17 cellular contexts compared by ENCODE assay signal in genomic region chr3:156304406-156304805, GRCh38.
DNase-seq lines count a peak whose midpoint lies in the region; ATAC-seq and TF ChIP-seq lines count a peak whose summit lies in the region.
"Had no signal": no experiment of that assay in that cellular context is flagged by ENCODE, and none has a peak within 500 bp of the region (broad histone marks: within the 10 kb centered on the region; RNA-seq: fewer than 3 reads in every experiment).

No MANE protein-coding gene starts in this region.

- ATAC-seq in thoracic aorta (ENCODE audit: insufficient number of reproducible peaks, low FRiP score, low read depth) = peak; percentile 53

- TF ChIP-seq POLR2A in breast epithelium (IDR thresholded peaks at IDR 0.05) = no peak

- intact Hi-C loops in breast epithelium (cut with DNase I; ENCODE audit: low total_unique reads) (no loop called here), MCF 10A (cut with micrococcal nuclease) (no loop called here), ascending aorta (cut with DNase I) (loop anchor here (5.0 to 10.0 kb wide), 3 partner anchors 152 to 780 kb away; no protein-coding TSS in a partner anchor)
- intact Hi-C loops in activated T-helper 2 cell treated with anti-CD3 and anti-CD28 coated beads, Interferon-gamma antibody, Interleukin-2, Interleukin-4, amounts not matched to agents 10 μg/mL and 5 μg/mL and 100 μg/mL, durations not matched to agents 14 hours and 24 hours and 36 hours (cut with micrococcal nuclease) = no loop called here

- H3K4me1 ChIP-seq in breast epithelium (no peaks in the 10 kb centered on the region), ascending aorta (peaks cover under 1 to 45% of the 10 kb centered on the region in 2 donors), thoracic aorta (ENCODE audit: control insufficient read depth in 1 of 2, low read depth in 2 of 2) (peaks cover 37 to 79% of the 10 kb centered on the region in 2 donors)
- H3K4me1 ChIP-seq: parathyroid adenoma, Peyer's patch had no signal

- TF ChIP-seq CTCF in breast epithelium (IDR thresholded peaks at IDR 0.05) (no peak), MCF 10A (IDR thresholded peaks at IDR 0.05; ENCODE audit: unreplicated experiment) (no peak), ascending aorta (IDR thresholded peaks at IDR 0.05) (no peak), thoracic aorta (IDR thresholded peaks at IDR 0.05) (no peak)

- no peaks in the 10 kb centered on the region for H3K9me3 Mint-ChIP-seq in MCF 10A (ENCODE audit: unreplicated experiment)
- H3K9me3 Mint-ChIP-seq in activated T-helper 2 cell treated with anti-CD3 and anti-CD28 coated beads, Interferon-gamma antibody, Interleukin-2, Interleukin-4, amounts not matched to agents 10 μg/mL and 5 μg/mL and 100 μg/mL, durations not matched to agents 14 hours and 24 hours and 36 hours = no peaks in the 10 kb centered on the region
- H3K9me3 Mint-ChIP-seq: central memory CD8-positive, alpha-beta T cell had no signal

- H3K36me3 ChIP-seq in breast epithelium (no peaks in the 10 kb centered on the region), ascending aorta (no peaks in the 10 kb centered on the region), thoracic aorta (no peaks in the 10 kb centered on the region)
- H3K36me3 ChIP-seq: Peyer's patch had no signal

- H3K27me3 Mint-ChIP-seq in MCF 10A (ENCODE audit: insufficient read depth, unreplicated experiment) = peaks cover 10% of the 10 kb centered on the region
- peaks cover 10% of the 10 kb centered on the region for H3K27me3 Mint-ChIP-seq in activated T-helper 2 cell treated with anti-CD3 and anti-CD28 coated beads, Interferon-gamma antibody, Interleukin-2, Interleukin-4, amounts not matched to agents 10 μg/mL and 5 μg/mL and 100 μg/mL, durations not matched to agents 14 hours and 24 hours and 36 hours (ENCODE audit: low read depth)

- H3K36me3 Mint-ChIP-seq in MCF 10A (ENCODE audit: insufficient read depth, unreplicated experiment) = no peaks in the 10 kb centered on the region
- no peaks in the 10 kb centered on the region for H3K36me3 Mint-ChIP-seq in activated T-helper 2 cell treated with anti-CD3 and anti-CD28 coated beads, Interferon-gamma antibody, Interleukin-2, Interleukin-4, amounts not matched to agents 10 μg/mL and 5 μg/mL and 100 μg/mL, durations not matched to agents 14 hours and 24 hours and 36 hours (ENCODE audit: low read depth)

- peaks cover 9% of the 10 kb centered on the region for H3K4me1 Mint-ChIP-seq in MCF 10A (ENCODE audit: insufficient read depth, unreplicated experiment)
- H3K4me1 Mint-ChIP-seq in activated T-helper 2 cell treated with anti-CD3 and anti-CD28 coated beads, Interferon-gamma antibody, Interleukin-2, Interleukin-4, amounts not matched to agents 10 μg/mL and 5 μg/mL and 100 μg/mL, durations not matched to agents 14 hours and 24 hours and 36 hours (ENCODE audit: low read depth) = no peaks in the 10 kb centered on the region
- H3K4me1 Mint-ChIP-seq: central memory CD8-positive, alpha-beta T cell had no signal

- POLR2A ChIA-PET in MCF 10A (lab: Yijun Ruan, JAX) = no interaction called here

- no peak overlapping the region for H3K27ac Mint-ChIP-seq in MCF 10A (ENCODE audit: low read depth, unreplicated experiment)
- no peak overlapping the region for H3K27ac Mint-ChIP-seq in activated T-helper 2 cell treated with anti-CD3 and anti-CD28 coated beads, Interferon-gamma antibody, Interleukin-2, Interleukin-4, amounts not matched to agents 10 μg/mL and 5 μg/mL and 100 μg/mL, durations not matched to agents 14 hours and 24 hours and 36 hours

- no peaks in the 10 kb centered on the region for H3K9me3 ChIP-seq in breast epithelium
- H3K9me3 ChIP-seq in ascending aorta = no peaks in the 10 kb centered on the region
- no peaks in the 10 kb centered on the region for H3K9me3 ChIP-seq in thoracic aorta
- H3K9me3 ChIP-seq: Peyer's patch had no signal

- DNase-seq in breast epithelium (ENCODE audit: low spot score in 2 of 2) = peak in 1 of 2 donors; percentile 59
- DNase-seq in MCF 10A (ENCODE audit: unreplicated experiment) = no peak
- no peak for DNase-seq in ascending aorta (ENCODE audit: low spot score in 2 of 2)
- DNase-seq in fibroblast of peridontal ligament (ENCODE audit: extremely low read depth) = peak; percentile 53
- no peak for DNase-seq in thoracic aorta (ENCODE audit: low spot score)
- DNase-seq in activated naive CD4-positive, alpha-beta T cell (lab: John Stamatoyannopoulos, UW) = no peak
- no peak for DNase-seq in OCI-M1 (lab: John Stamatoyannopoulos, UW)
- DNase-seq in activated T-helper 2 cell treated with anti-CD3 and anti-CD28 coated beads, Interferon-gamma antibody, Interleukin-2, Interleukin-4, amounts not matched to agents 10 μg/mL and 5 μg/mL and 100 μg/mL, durations not matched to agents 14 hours and 24 hours and 36 hours (ENCODE audit: low spot score) = no peak
- DNase-seq: activated CD4-positive, CD25-positive, alpha-beta regulatory T cell treated with anti-CD3 and anti-CD28 coated beads, Interleukin-2, amount 50 U/mL, for 72 hours; MM.1S; NCI-H1930; NCI-H526; Peyer's patch; T-helper 1 cell had no signal

- H3K27me3 ChIP-seq in breast epithelium (no peaks in the 10 kb centered on the region), ascending aorta (no peaks in the 10 kb centered on the region), thoracic aorta (replicated peaks; ENCODE audit: insufficient read depth) (no peaks in the 10 kb centered on the region)
- H3K27me3 ChIP-seq: Peyer's patch had no signal

- H3K4me3 Mint-ChIP-seq in MCF 10A (ENCODE audit: unreplicated experiment) = no peak overlapping the region
- no peak overlapping the region for H3K4me3 Mint-ChIP-seq in activated T-helper 2 cell treated with anti-CD3 and anti-CD28 coated beads, Interferon-gamma antibody, Interleukin-2, Interleukin-4, amounts not matched to agents 10 μg/mL and 5 μg/mL and 100 μg/mL, durations not matched to agents 14 hours and 24 hours and 36 hours (ENCODE audit: low read depth)
- H3K4me3 Mint-ChIP-seq: central memory CD8-positive, alpha-beta T cell had no signal

- CTCF ChIA-PET in MCF 10A (lab: Yijun Ruan, JAX) = no interaction called here

- H3K27ac ChIP-seq in breast epithelium = peak overlapping the region; percentile 7 to 22
- peak overlapping the region; percentile 56 to 77 for H3K27ac ChIP-seq in ascending aorta
- peak overlapping the region in 1 of 2 donors; percentile 73 for H3K27ac ChIP-seq in thoracic aorta
- H3K27ac ChIP-seq: 22Rv1, parathyroid adenoma, Peyer's patch had no signal

- BruUV-seq in MCF 10A (replicated peaks; lab: Mats Ljungman, UMichigan) = no TSS peak

- H3K4me3 ChIP-seq in breast epithelium (no peak overlapping the region), ascending aorta (no peak overlapping the region), thoracic aorta (peak overlapping the region; percentile 0)
- H3K4me3 ChIP-seq: Peyer's patch had no signal
